ENCODE assay signal across 12 cellular contexts in genomic region chr15:100764778-100765457, GRCh38.
DNase-seq lines count a peak whose midpoint lies in the region; ATAC-seq and TF ChIP-seq lines count a peak whose summit lies in the region.
"Had no signal": no experiment of that assay in that cellular context is flagged by ENCODE, and none has a peak within 500 bp of the region (broad histone marks: within the 10 kb centered on the region; RNA-seq: fewer than 3 reads in every experiment).

No MANE protein-coding gene starts in this region.

- TF ChIP-seq CTCF in IMR-90 (conservative IDR thresholded peaks at IDR 0.05; ENCODE audit: low read depth, low read length): no peak
- TF ChIP-seq CTCF in cardiac fibroblast (IDR thresholded peaks at IDR 0.05; ENCODE audit: low read depth, low read length): no peak
- TF ChIP-seq CTCF in nephron (IDR thresholded peaks at IDR 0.05; ENCODE audit: unreplicated experiment in 3 of 3): no peak

- H2BK5ac ChIP-seq in IMR-90 (ENCODE audit: low read depth, low read length, poor library complexity, severe bottlenecking): no peak overlapping the region

- H4K5ac ChIP-seq in IMR-90 (ENCODE audit: low read depth, low read length): no peak overlapping the region; the same call in 1 of the 2 replicates

- no peak for TF ChIP-seq POLR2A in IMR-90 (IDR thresholded peaks at IDR 0.05; ENCODE audit: low read depth, low read length)

- no peak overlapping the region for H3K9ac ChIP-seq in IMR-90 (ENCODE audit: low read depth, low read length)

- peak overlapping the region in 1 of 2 experiments; percentile 61; a peak in 1 of 4 replicates for H4K8ac ChIP-seq in IMR-90 (ENCODE audit: low read depth in 2 of 2, low read length in 2 of 2)

- H3K4me1 Mint-ChIP-seq in nephron: peaks cover 46% of the 10 kb centered on the region
- no peaks in the 10 kb centered on the region for H3K4me1 Mint-ChIP-seq in activated naive CD4-positive, alpha-beta T cell treated with anti-CD3 and anti-CD28 coated beads for 36 hours (ENCODE audit: low read depth)

- H2BK15ac ChIP-seq in IMR-90 (ENCODE audit: low read depth, low read length): no peak overlapping the region; the same call in 2 of the 3 replicates

- H3K36me3 Mint-ChIP-seq in nephron (ENCODE audit: low read depth): no peaks in the 10 kb centered on the region
- H3K36me3 Mint-ChIP-seq in activated naive CD4-positive, alpha-beta T cell treated with anti-CD3 and anti-CD28 coated beads for 36 hours (ENCODE audit: low read depth): no peaks in the 10 kb centered on the region

- no peak overlapping the region; the same call in 1 of the 2 replicates for H3K18ac ChIP-seq in IMR-90 (ENCODE audit: low read depth, low read length)

- no peak overlapping the region for H3K27ac ChIP-seq in IMR-90 (ENCODE audit: insufficient read depth, low read length)
- H3K27ac ChIP-seq: VCaP had no signal

- H3K9me1 ChIP-seq in IMR-90 (ENCODE audit: insufficient read depth, low read length): peaks cover 8% of the 10 kb centered on the region; the same call in 1 of the 2 replicates

- no peak overlapping the region for H2AK9ac ChIP-seq in IMR-90 (replicated peaks; ENCODE audit: low read depth, low read length, poor library complexity)

- peak overlapping the region; percentile 63; the same call in 1 of the 2 replicates for H2AK5ac ChIP-seq in IMR-90 (ENCODE audit: low read depth, low read length)

- H3K27ac Mint-ChIP-seq in nephron: peak overlapping the region; percentile 28 to 95 (median 85)
- H3K27ac Mint-ChIP-seq in activated naive CD4-positive, alpha-beta T cell treated with anti-CD3 and anti-CD28 coated beads for 36 hours: no peak overlapping the region

- H3K4me2 ChIP-seq in IMR-90 (ENCODE audit: low read depth, low read length): no peak overlapping the region; the same call in 1 of the 2 replicates

- no peaks in the 10 kb centered on the region for H3K36me3 ChIP-seq in IMR-90 (ENCODE audit: control insufficient read depth, insufficient read depth, low read length)

- H2BK20ac ChIP-seq in IMR-90 (ENCODE audit: low read depth, low read length): peak overlapping the region; percentile 50; the same call in 1 of the 2 replicates

- peaks cover 11% of the 10 kb centered on the region for H3K4me1 ChIP-seq in IMR-90 (ENCODE audit: control insufficient read depth, insufficient read depth, low read length)

- POLR2A ChIA-PET in IMR-90 (lab: Charles Lee; ENCODE audit: unreplicated experiment) (interaction anchor here (0.6 kb wide), 1 partner anchor 1491 kb away, joined by 3 read pairs; no protein-coding TSS in a partner anchor), HEK293T (lab: Yijun Ruan, JAX) (no interaction called here)

- no peak overlapping the region for H3K23ac ChIP-seq in IMR-90 (ENCODE audit: low read depth, low read length)

- intact Hi-C loops in IMR-90 (cut with micrococcal nuclease): no loop called here
- intact Hi-C loops in activated naive CD4-positive, alpha-beta T cell treated with anti-CD3 and anti-CD28 coated beads for 36 hours (cut with micrococcal nuclease): no loop called here

- H3K4me3 ChIP-seq in IMR-90 (ENCODE audit: insufficient read depth, low read depth, low read length): no peak overlapping the region
- H3K4me3 ChIP-seq in cardiac fibroblast (replicated peaks in 1 of 2; ENCODE audit: low read depth in 2 of 2, low read length in 2 of 2): no peak overlapping the region

- H2BK120ac ChIP-seq in IMR-90 (ENCODE audit: low read depth, low read length): peak overlapping the region; percentile 63

- peak; percentile 81 for DNase-seq in AG20443 (ENCODE audit: low spot score)
- DNase-seq in IMR-90: peak; percentile 79
- DNase-seq in cardiac fibroblast (ENCODE audit: low read depth in 2 of 2): peak; percentile 8 to 96
- no peak for DNase-seq in HEK293T (ENCODE audit: extremely low spot score)
- no peak for DNase-seq in hippocampal formation (lab: John Stamatoyannopoulos, UW)
- no peak for DNase-seq in NCI-H524 treated with DMSO at 0.1 percent for 48 hours (lab: John Stamatoyannopoulos, UW)
- DNase-seq in activated naive CD4-positive, alpha-beta T cell treated with anti-CD3 and anti-CD28 coated beads for 36 hours: no peak
- DNase-seq: activated gamma-delta T cell, OCI-M1, retina had no signal

- no peaks in the 10 kb centered on the region for H3K9me3 ChIP-seq in IMR-90 (ENCODE audit: control insufficient read depth, insufficient read depth, low read length)

- no peaks in the 10 kb centered on the region for H4K20me1 ChIP-seq in IMR-90 (ENCODE audit: insufficient read depth, low read length)

- no peaks in the 10 kb centered on the region for H3K27me3 ChIP-seq in IMR-90 (ENCODE audit: control insufficient read depth, insufficient read depth, low read length)

- no peaks in the 10 kb centered on the region for H3K79me1 ChIP-seq in IMR-90 (ENCODE audit: low read depth in 1 of 2, low read length in 2 of 2)

- no peak overlapping the region for H3K56ac ChIP-seq in IMR-90 (ENCODE audit: extremely low read depth, insufficient read depth, low read length)

- peak overlapping the region; percentile 78 for H2AFZ ChIP-seq in IMR-90 (replicated peaks; ENCODE audit: low read length, poor library complexity)

- H3K9me3 Mint-ChIP-seq in nephron: no peaks in the 10 kb centered on the region
- no peaks in the 10 kb centered on the region for H3K9me3 Mint-ChIP-seq in activated naive CD4-positive, alpha-beta T cell treated with anti-CD3 and anti-CD28 coated beads for 36 hours

- peak overlapping the region; percentile 55 for H4K91ac ChIP-seq in IMR-90 (ENCODE audit: insufficient read depth, low read depth, low read length)

- peaks cover 12% of the 10 kb centered on the region for H3K27me3 Mint-ChIP-seq in nephron (ENCODE audit: low read depth)
- peaks cover 4% of the 10 kb centered on the region for H3K27me3 Mint-ChIP-seq in activated naive CD4-positive, alpha-beta T cell treated with anti-CD3 and anti-CD28 coated beads for 36 hours (ENCODE audit: low read depth)

- dilution Hi-C loops in IMR-90 (cut with HindIII; ENCODE audit: low sequenced_read_pairs, unreplicated experiment): no loop called here

- BruUV-seq in IMR-90 (replicated peaks; lab: Mats Ljungman, UMichigan): no TSS peak

- peak overlapping the region in 1 of 3 experiments; percentile 23 for H3K4me3 Mint-ChIP-seq in nephron
- H3K4me3 Mint-ChIP-seq in activated naive CD4-positive, alpha-beta T cell treated with anti-CD3 and anti-CD28 coated beads for 36 hours: no peak overlapping the region

- in situ Hi-C loops in IMR-90 (cut with MboI; ENCODE audit: low sequenced_read_pairs): no loop called here

- ATAC-seq in IMR-90 (ENCODE audit: low read depth): peak; percentile 78

- H3K14ac ChIP-seq in IMR-90 (replicated peaks; ENCODE audit: low read depth, low read length): no peak overlapping the region

- peak overlapping the region; percentile 70; the same call in 1 of the 2 replicates for H3K4ac ChIP-seq in IMR-90 (ENCODE audit: low read depth, low read length)

- no peak for TF ChIP-seq RAD21 in IMR-90 (IDR thresholded peaks at IDR 0.05; ENCODE audit: low read length)

- WGBS in IMR-90 (ENCODE audit: extremely low coverage in 2 of 2, insufficient read length in 1 of 2), 2 experiments: no CpG with 5 or more reads among the region's 9 CpGs

- CTCF ChIA-PET in IMR-90 (lab: Yijun Ruan, JAX): interaction anchor here (0.7 kb wide), 1 partner anchor 105 kb away, joined by 3 read pairs; no protein-coding TSS in a partner anchor
- CTCF ChIA-PET in HEK293T (lab: Yijun Ruan, JAX): no interaction called here
- CTCF ChIA-PET in activated naive CD4-positive, alpha-beta T cell treated with anti-CD3 and anti-CD28 coated beads for 36 hours (lab: Charles Lee): interaction anchor here (0.9 to 1.3 kb wide), 3 partner anchors 104 to 110 kb away, joined by 3 to 5 read pairs (median 3); no protein-coding TSS in a partner anchor

TF ChIP-seq in IMR-90, 13 proteins besides CTCF, POLR2A, EP300 and RAD21:
- TF ChIP-seq CEBPB (IDR thresholded peaks at IDR 0.05; ENCODE audit: low read depth, low read length): no peak
- TF ChIP-seq, protein P1, sequence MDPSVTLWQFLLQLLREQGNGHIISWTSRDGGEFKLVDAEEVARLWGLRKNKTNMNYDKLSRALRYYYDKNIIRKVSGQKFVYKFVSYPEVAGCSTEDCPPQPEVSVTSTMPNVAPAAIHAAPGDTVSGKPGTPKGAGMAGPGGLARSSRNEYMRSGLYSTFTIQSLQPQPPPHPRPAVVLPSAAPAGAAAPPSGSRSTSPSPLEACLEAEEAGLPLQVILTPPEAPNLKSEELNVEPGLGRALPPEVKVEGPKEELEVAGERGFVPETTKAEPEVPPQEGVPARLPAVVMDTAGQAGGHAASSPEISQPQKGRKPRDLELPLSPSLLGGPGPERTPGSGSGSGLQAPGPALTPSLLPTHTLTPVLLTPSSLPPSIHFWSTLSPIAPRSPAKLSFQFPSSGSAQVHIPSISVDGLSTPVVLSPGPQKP (IDR thresholded peaks at IDR 0.05; ENCODE audit: borderline replicate concordance, low read depth, low read length): no peak
TF ChIP-seq in IMR-90: peak in this region for 0.

TF ChIP-seq in HEK293T, 16 proteins besides CTCF, POLR2A, EP300 and RAD21:
- TF ChIP-seq CTBP1 (IDR thresholded peaks at IDR 0.05; ENCODE audit: borderline replicate concordance): no peak
- no peak for TF ChIP-seq FOXM1 (IDR thresholded peaks at IDR 0.05; ENCODE audit: borderline replicate concordance)
- TF ChIP-seq ELF4 (IDR thresholded peaks at IDR 0.05): no peak
- no peak for TF ChIP-seq NFRKB (IDR thresholded peaks at IDR 0.05)
- no peak for TF ChIP-seq FOXK2 (IDR thresholded peaks at IDR 0.05)
- no peak for TF ChIP-seq ARNT (IDR thresholded peaks at IDR 0.05)
- no peak for TF ChIP-seq SP1 (IDR thresholded peaks at IDR 0.05)
- no peak for TF ChIP-seq BHLHE40 (IDR thresholded peaks at IDR 0.05; ENCODE audit: borderline replicate concordance)
- no peak for TF ChIP-seq FOXA1 (IDR thresholded peaks at IDR 0.05)
- no peak for TF ChIP-seq SUZ12 (IDR thresholded peaks at IDR 0.05)
- no peak for TF ChIP-seq PKNOX1 (IDR thresholded peaks at IDR 0.05)
- no peak for TF ChIP-seq HDGF (IDR thresholded peaks at IDR 0.05; ENCODE audit: borderline replicate concordance)
- no peak for TF ChIP-seq L3MBTL2 (conservative IDR thresholded peaks at IDR 0.05)
- no peak for TF ChIP-seq TARDBP (IDR thresholded peaks at IDR 0.05)
- TF ChIP-seq LEF1 (IDR thresholded peaks at IDR 0.05; ENCODE audit: borderline replicate concordance): no peak
- no peak for TF ChIP-seq ZNF384 (IDR thresholded peaks at IDR 0.05)

Comparison
In these comparisons a context has a peak if more than half of its experiments do, and no peak if none do; other contexts are left out.
1. DNase-seq: peak in AG20443 (single experiment), IMR-90 (single experiment) and cardiac fibroblast (2 of 2); none in HEK293T (single experiment), hippocampal formation (0 of 2), NCI-H524 treated with DMSO at 0.1 percent for 48 hours (single experiment) and activated naive CD4-positive, alpha-beta T cell treated with anti-CD3 and anti-CD28 coated beads for 36 hours (single experiment).